In the genomic region with DNA sequence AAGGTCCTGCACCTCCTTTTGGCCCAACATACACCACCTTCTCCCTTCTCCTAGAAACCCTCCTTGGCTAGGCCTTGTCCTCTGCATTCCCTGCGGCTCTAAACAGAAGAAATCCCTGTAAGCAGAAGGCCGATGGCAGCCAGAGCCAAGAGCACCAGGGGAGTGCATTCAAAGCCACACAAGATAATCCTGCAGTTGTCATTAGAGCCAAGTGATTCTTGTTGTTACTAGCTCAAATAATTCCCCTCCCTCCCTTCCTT, we compare ENCODE assay signal across 23 cellular contexts. TPM values are rescaled to one million over a fixed set of nuclear protein-coding genes. Genes with fewer than 3 reads are reported as not detected.
DNase-seq lines count a peak whose midpoint lies in the region; ATAC-seq, FAIRE-seq and TF ChIP-seq lines count a peak whose summit lies in the region.
"Had no signal": no experiment of that assay in that cellular context is flagged by ENCODE, and none has a peak within 500 bp of the region (broad histone marks: within the 10 kb centered on the region; RNA-seq: fewer than 3 reads in every experiment).

No MANE protein-coding gene starts in this region.

- intact Hi-C loops in CD8-positive, alpha-beta T cell (cut with DNase I, micrococcal nuclease) = loop anchor here (2.0 to 10.0 kb wide), 9 partner anchors 25 to 313 kb away; partner anchors contain the start of genes BCKDK (in 2 of the 2), ARMC5 (in 1 of the 2), FBXL19 (in 1 of the 2) and FUS (in 1 of the 2)
- intact Hi-C loops in sciatic nerve (cut with DNase I) = no loop called here

- H3K4me3 Mint-ChIP-seq in CD8-positive, alpha-beta T cell = peak overlapping the region; percentile 68
- peak overlapping the region; percentile 59 for H3K4me3 Mint-ChIP-seq in activated naive CD8-positive, alpha-beta T cell treated with anti-CD3 and anti-CD28 coated beads, Interleukin-2, amount 10 ng/mL, durations not matched to agents 7 days and 5 days
- peak overlapping the region; percentile 52 for H3K4me3 Mint-ChIP-seq in natural killer cell treated with Interleukin-12 subunit alpha and Interleukin-12 subunit beta and Interleukin-15 and Interleukin-18, amount 100 ng/mL, for 72 hours

- peak overlapping the region; percentile 80 for H3K27ac Mint-ChIP-seq in CD8-positive, alpha-beta T cell
- peak overlapping the region; percentile 72 for H3K27ac Mint-ChIP-seq in activated naive CD8-positive, alpha-beta T cell treated with anti-CD3 and anti-CD28 coated beads, Interleukin-2, amount 10 ng/mL, durations not matched to agents 7 days and 5 days
- H3K27ac Mint-ChIP-seq in natural killer cell treated with Interleukin-12 subunit alpha and Interleukin-12 subunit beta and Interleukin-15 and Interleukin-18, amount 100 ng/mL, for 72 hours = peak overlapping the region; percentile 50 to 72

- H3K36me3 Mint-ChIP-seq in CD8-positive, alpha-beta T cell = no peaks in the 10 kb centered on the region
- no peaks in the 10 kb centered on the region for H3K36me3 Mint-ChIP-seq in activated naive CD8-positive, alpha-beta T cell treated with anti-CD3 and anti-CD28 coated beads, Interleukin-2, amount 10 ng/mL, durations not matched to agents 7 days and 5 days
- H3K36me3 Mint-ChIP-seq in natural killer cell treated with Interleukin-12 subunit alpha and Interleukin-12 subunit beta and Interleukin-15 and Interleukin-18, amount 100 ng/mL, for 72 hours = no peaks in the 10 kb centered on the region

- no peak for TF ChIP-seq CTCF in CD8-positive, alpha-beta T cell (IDR thresholded peaks at IDR 0.05)

- H3K36me3 ChIP-seq in CD8-positive, alpha-beta T cell (ENCODE audit: insufficient read depth, low read length) = no peaks in the 10 kb centered on the region
- H3K36me3 ChIP-seq: BLaER1 had no signal

- no peak for ATAC-seq in CD8-positive, alpha-beta T cell
- no peak for ATAC-seq in activated naive CD8-positive, alpha-beta T cell treated with anti-CD3 and anti-CD28 coated beads, Interleukin-2, amount 10 ng/mL, durations not matched to agents 7 days and 5 days (ENCODE audit: low read depth)
- no peak for ATAC-seq in natural killer cell treated with Interleukin-12 subunit alpha and Interleukin-12 subunit beta and Interleukin-15 and Interleukin-18, amount 100 ng/mL, for 72 hours
- ATAC-seq in sciatic nerve = no peak
- ATAC-seq in HG02763 (IDR thresholded peaks at IDR 0.05; ENCODE audit: unreplicated experiment) = no peak
- ATAC-seq: left lobe of liver had no signal

- H3K9me3 Mint-ChIP-seq in CD8-positive, alpha-beta T cell = no peaks in the 10 kb centered on the region
- no peaks in the 10 kb centered on the region for H3K9me3 Mint-ChIP-seq in activated naive CD8-positive, alpha-beta T cell treated with anti-CD3 and anti-CD28 coated beads, Interleukin-2, amount 10 ng/mL, durations not matched to agents 7 days and 5 days
- no peaks in the 10 kb centered on the region for H3K9me3 Mint-ChIP-seq in natural killer cell treated with Interleukin-12 subunit alpha and Interleukin-12 subunit beta and Interleukin-15 and Interleukin-18, amount 100 ng/mL, for 72 hours

- H3K27me3 Mint-ChIP-seq in CD8-positive, alpha-beta T cell (ENCODE audit: low read depth) = no peaks in the 10 kb centered on the region
- H3K27me3 Mint-ChIP-seq in activated naive CD8-positive, alpha-beta T cell treated with anti-CD3 and anti-CD28 coated beads, Interleukin-2, amount 10 ng/mL, durations not matched to agents 7 days and 5 days = peaks cover 4% of the 10 kb centered on the region
- H3K27me3 Mint-ChIP-seq in natural killer cell treated with Interleukin-12 subunit alpha and Interleukin-12 subunit beta and Interleukin-15 and Interleukin-18, amount 100 ng/mL, for 72 hours = peaks cover 0 to 5% of the 10 kb centered on the region in 2 donors

- CTCF ChIA-PET in CD8-positive, alpha-beta T cell (lab: Charles Lee) = interaction anchor here (1.1 to 3.0 kb wide), 6 partner anchors 13 to 159 kb away, joined by 3 to 36 read pairs (median 14); partner anchors contain the start of genes HSD3B7 and KAT8

- no peak overlapping the region for H3K4me3 ChIP-seq in CD8-positive, alpha-beta T cell (ENCODE audit: low read depth, low read length)
- H3K4me3 ChIP-seq: BLaER1, PC-9 had no signal

- FAIRE-seq in GM12891 (lab: Jason Lieb, UNC) = no peak

- H3K4me1 ChIP-seq in CD8-positive, alpha-beta T cell (ENCODE audit: insufficient read depth, low read length) = peaks cover 16% of the 10 kb centered on the region

- DNase-seq in NCI-H82 (lab: John Stamatoyannopoulos, UW) (peak; percentile 14), NCI-H82 treated with DMSO at 0.1 percent for 48 hours (lab: John Stamatoyannopoulos, UW; ENCODE audit: unreplicated experiment) (no peak), GM12891 (ENCODE audit: insufficient read length, low spot score) (no peak), sciatic nerve (ENCODE audit: low spot score) (no peak)
- no peak for DNase-seq in CD8-positive, alpha-beta T cell
- DNase-seq in activated naive CD8-positive, alpha-beta T cell treated with anti-CD3 and anti-CD28 coated beads, Interleukin-2, amount 10 ng/mL, durations not matched to agents 7 days and 5 days = no peak
- DNase-seq in natural killer cell treated with Interleukin-12 subunit alpha and Interleukin-12 subunit beta and Interleukin-15 and Interleukin-18, amount 100 ng/mL, for 72 hours (ENCODE audit: low spot score) = no peak
- DNase-seq: activated gamma-delta T cell treated with Interleukin-2 at 50 U/mL for 16 hours; erythroblast; Kasumi-1; NCI-H1417; NCI-H2171; NCI-H774; PC-9; posterior cingulate gyrus; stimulated activated CD4-positive, alpha-beta T cell treated with anti-CD3 and anti-CD28 coated beads, Interleukin-4, amount 100 ng/mL, for 1 hour had no signal

- POLR2A ChIA-PET in CD8-positive, alpha-beta T cell (lab: Charles Lee) = interaction anchor here (3.0 to 3.9 kb wide), 2 partner anchors 26 to 35 kb away, joined by 49 to 85 read pairs; partner anchors contain the start of genes FUS and KAT8
- POLR2A ChIA-PET in activated naive CD8-positive, alpha-beta T cell treated with anti-CD3 and anti-CD28 coated beads, Interleukin-2, amount 10 ng/mL, durations not matched to agents 7 days and 5 days (lab: Charles Lee) = interaction anchor here (2.7 to 3.4 kb wide), 2 partner anchors 26 to 34 kb away, joined by 33 to 138 read pairs; partner anchors contain the start of genes FUS and KAT8

- H3K27me3 ChIP-seq in CD8-positive, alpha-beta T cell (ENCODE audit: insufficient read depth, low read length) = no peaks in the 10 kb centered on the region
- H3K27me3 ChIP-seq: BLaER1 had no signal

- H3K9me3 ChIP-seq in CD8-positive, alpha-beta T cell (ENCODE audit: low read length) = no peaks in the 10 kb centered on the region
- H3K9me3 ChIP-seq: BLaER1 had no signal

- no peak for TF ChIP-seq POLR2A in GM12891 (IDR thresholded peaks at IDR 0.05; ENCODE audit: low read depth, low read length)

- peaks cover 14% of the 10 kb centered on the region for H3K4me1 Mint-ChIP-seq in CD8-positive, alpha-beta T cell (ENCODE audit: low read depth)
- H3K4me1 Mint-ChIP-seq in activated naive CD8-positive, alpha-beta T cell treated with anti-CD3 and anti-CD28 coated beads, Interleukin-2, amount 10 ng/mL, durations not matched to agents 7 days and 5 days = peaks cover 5% of the 10 kb centered on the region
- peaks cover 9 to 13% of the 10 kb centered on the region in 2 donors for H3K4me1 Mint-ChIP-seq in natural killer cell treated with Interleukin-12 subunit alpha and Interleukin-12 subunit beta and Interleukin-15 and Interleukin-18, amount 100 ng/mL, for 72 hours (ENCODE audit: low read depth in 2 of 2)

- H3K27ac ChIP-seq in CD8-positive, alpha-beta T cell (ENCODE audit: low read depth, low read length) = no peak overlapping the region
- H3K27ac ChIP-seq: 22Rv1, BLaER1, PC-9 had no signal

TF ChIP-seq in GM12891, 5 proteins besides CTCF, POLR2A, EP300 and RAD21 (continues in another document):
- TF ChIP-seq POLR2AphosphoS5 (IDR thresholded peaks at IDR 0.05; ENCODE audit: low read depth, low read length) = no peak
- no peak for TF ChIP-seq TAF1 (IDR thresholded peaks at IDR 0.05; ENCODE audit: low read depth, low read length)
- no peak for TF ChIP-seq POU2F2 (IDR thresholded peaks at IDR 0.05; ENCODE audit: low read depth, low read length)
- TF ChIP-seq PAX5 (IDR thresholded peaks at IDR 0.05; ENCODE audit: insufficient read depth, low read length, severe bottlenecking) = no peak

RNA-seq across cellular contexts. Expression of gene PRSS36, which starts 6.0 kb away (rescaled TPM):
- total RNA-seq in CD8-positive, alpha-beta T cell = under 1 TPM; 0.56 to 0.87 TPM
- 1 to 10 TPM in 1 of 2 experiments, under 1 TPM in 1; 0.31 to 1.1 TPM for total RNA-seq in activated naive CD8-positive, alpha-beta T cell treated with anti-CD3 and anti-CD28 coated beads, Interleukin-2, amount 10 ng/mL, durations not matched to agents 7 days and 5 days
- total RNA-seq in natural killer cell treated with Interleukin-12 subunit alpha and Interleukin-12 subunit beta and Interleukin-15 and Interleukin-18, amount 100 ng/mL, for 72 hours = 1 to 10 TPM in 1 of 2 donors, not detected in 1; 1.5 TPM
- polyA plus RNA-seq in GM12891 (2012; ENCODE audit: low read depth, missing spikeins) = 0.35 TPM
- 4.3 TPM for total RNA-seq in sciatic nerve

RNA-seq across cellular contexts. Expression of gene PRSS8, which starts 8.3 kb away (rescaled TPM):
- total RNA-seq in CD8-positive, alpha-beta T cell = not detected
- not detected for total RNA-seq in activated naive CD8-positive, alpha-beta T cell treated with anti-CD3 and anti-CD28 coated beads, Interleukin-2, amount 10 ng/mL, durations not matched to agents 7 days and 5 days
- total RNA-seq in natural killer cell treated with Interleukin-12 subunit alpha and Interleukin-12 subunit beta and Interleukin-15 and Interleukin-18, amount 100 ng/mL, for 72 hours = not detected
- not detected for polyA plus RNA-seq in GM12891 (2012; ENCODE audit: low read depth, missing spikeins)
- total RNA-seq in sciatic nerve = not detected
- total RNA-seq: dermis microvascular lymphatic vessel endothelial cell, SK-MEL-5, skeletal muscle tissue had no signal

RNA-seq across cellular contexts. Expression of gene KAT8, which starts 26.4 kb away (rescaled TPM):
- total RNA-seq in CD8-positive, alpha-beta T cell = 100 to 1,000 TPM; 105 to 107 TPM
- 10 to 100 TPM; 66.5 to 72.9 TPM for total RNA-seq in activated naive CD8-positive, alpha-beta T cell treated with anti-CD3 and anti-CD28 coated beads, Interleukin-2, amount 10 ng/mL, durations not matched to agents 7 days and 5 days
- 10 to 100 TPM; 39.5 to 67.3 TPM for total RNA-seq in natural killer cell treated with Interleukin-12 subunit alpha and Interleukin-12 subunit beta and Interleukin-15 and Interleukin-18, amount 100 ng/mL, for 72 hours
- polyA plus RNA-seq in GM12891 (2012; ENCODE audit: low read depth, missing spikeins) = 23.9 TPM
- total RNA-seq in sciatic nerve = 67.3 TPM

RNA-seq across cellular contexts. Expression of gene BCKDK, which starts 35.6 kb away (rescaled TPM):
- total RNA-seq in CD8-positive, alpha-beta T cell = 1 to 10 TPM; 5.6 to 7.6 TPM
- 10 to 100 TPM; 35.8 to 37.0 TPM for total RNA-seq in activated naive CD8-positive, alpha-beta T cell treated with anti-CD3 and anti-CD28 coated beads, Interleukin-2, amount 10 ng/mL, durations not matched to agents 7 days and 5 days
- 10 to 100 TPM; 42.7 to 43.1 TPM for total RNA-seq in natural killer cell treated with Interleukin-12 subunit alpha and Interleukin-12 subunit beta and Interleukin-15 and Interleukin-18, amount 100 ng/mL, for 72 hours
- 33.7 TPM for polyA plus RNA-seq in GM12891 (2012; ENCODE audit: low read depth, missing spikeins)
- 35.0 TPM for total RNA-seq in sciatic nerve

RNA-seq across cellular contexts. Expression of gene FUS, which starts 36.1 kb away (rescaled TPM):
- 100 to 1,000 TPM; 734 to 742 TPM for total RNA-seq in CD8-positive, alpha-beta T cell
- total RNA-seq in activated naive CD8-positive, alpha-beta T cell treated with anti-CD3 and anti-CD28 coated beads, Interleukin-2, amount 10 ng/mL, durations not matched to agents 7 days and 5 days = 100 to 1,000 TPM; 540 to 618 TPM
- total RNA-seq in natural killer cell treated with Interleukin-12 subunit alpha and Interleukin-12 subunit beta and Interleukin-15 and Interleukin-18, amount 100 ng/mL, for 72 hours = 100 to 1,000 TPM; 625 to 840 TPM
- polyA plus RNA-seq in GM12891 (2012; ENCODE audit: low read depth, missing spikeins) = 528 TPM
- 259 TPM for total RNA-seq in sciatic nerve
